In genomic region chr7:7201583-7202374, GRCh38 we compare ENCODE assay signal across 9 cellular contexts. TPM values are rescaled to one million over a fixed set of nuclear protein-coding genes. Genes with fewer than 3 reads are reported as not detected.
DNase-seq lines count a peak whose midpoint lies in the region; ATAC-seq and FAIRE-seq lines count a peak whose summit lies in the region.
"Had no signal": no experiment of that assay in that cellular context is flagged by ENCODE, and none has a peak within 500 bp of the region (broad histone marks: within the 10 kb centered on the region; RNA-seq: fewer than 3 reads in every experiment).

No MANE protein-coding gene starts in this region.

- H3K79me2 ChIP-seq in GM23248 (ENCODE audit: insufficient read depth), result peaks cover 100% of the 10 kb centered on the region
- peaks cover 91% of the 10 kb centered on the region for H3K79me2 ChIP-seq in Karpas-422 (ENCODE audit: low read length)

- DNase-seq in DMS153 (lab: John Stamatoyannopoulos, UW) (peak; percentile 31), DMS153 treated with DMSO at 0.1 percent for 48 hours (lab: John Stamatoyannopoulos, UW; ENCODE audit: unreplicated experiment) (no peak), RPMI8226 (peak; percentile 80), small intestine (peak; percentile 37), GM23248 (no peak), Karpas-422 (no peak)
- DNase-seq in central memory CD4-positive, alpha-beta T cell, result peak; percentile 49

- H3K4me1 ChIP-seq in small intestine (ENCODE audit: control insufficient read depth in 2 of 2, insufficient read depth in 1 of 2, low read depth in 1 of 2, low read length in 1 of 2) (peaks cover 0 to 2% of the 10 kb centered on the region in 2 donors), GM23248 (ENCODE audit: insufficient read depth) (no peaks in the 10 kb centered on the region), Karpas-422 (ENCODE audit: low read length) (peaks cover 5% of the 10 kb centered on the region; the same call in 1 of the 2 replicates)

- no peaks in the 10 kb centered on the region for H3K9me3 ChIP-seq in small intestine (ENCODE audit: control insufficient read depth, low read depth)
- H3K9me3 ChIP-seq in GM23248 (ENCODE audit: low read depth), result no peaks in the 10 kb centered on the region
- peaks cover 12% of the 10 kb centered on the region for H3K9me3 ChIP-seq in Karpas-422 (ENCODE audit: low read length)

- no peaks in the 10 kb centered on the region for H3F3A ChIP-seq in GM23248 (ENCODE audit: insufficient read depth)

- H3K27ac ChIP-seq in small intestine (ENCODE audit: low read depth in 1 of 2, low read length in 1 of 2) (peak overlapping the region; percentile 17 to 74), GM23248 (no peak overlapping the region), Karpas-422 (ENCODE audit: low read length) (no peak overlapping the region)
- H3K27ac ChIP-seq: 22Rv1 had no signal

- H3K27me3 ChIP-seq in small intestine (ENCODE audit: control insufficient read depth in 2 of 2, insufficient read depth in 2 of 2, low read length in 2 of 2) (no peaks in the 10 kb centered on the region), GM23248 (replicated peaks; ENCODE audit: insufficient read depth) (no peaks in the 10 kb centered on the region), Karpas-422 (ENCODE audit: low read length) (no peaks in the 10 kb centered on the region)

- 63 to 72% (median 66%) methylated on average over 15 of the region's 15 CpGs for WGBS in small intestine, 3 donors
- 71 to 72% methylated on average over 15 of the region's 15 CpGs for WGBS in GM23248 (ENCODE audit: low coverage in 1 of 2, low lambda C conversion rate in 2 of 2, missing lambda C conversion rate in 2 of 2), 2 experiments

- H3K36me3 ChIP-seq in small intestine (ENCODE audit: control insufficient read depth in 2 of 2, insufficient read depth in 2 of 2, low read length in 2 of 2) (no peaks in the 10 kb centered on the region), GM23248 (ENCODE audit: low read depth) (0 out of 2 replicates have a peak, but pooled peaks cover 3% of the 10 kb centered on the region), Karpas-422 (ENCODE audit: insufficient read depth, low read length) (peaks cover 28% of the 10 kb centered on the region)

- no peak overlapping the region for H3K4me3 ChIP-seq in small intestine (ENCODE audit: low read depth in 1 of 2, low read length in 2 of 2)
- H3K4me3 ChIP-seq in GM23248, result no peak overlapping the region
- no peak overlapping the region for H3K4me3 ChIP-seq in Karpas-422 (ENCODE audit: low read length)

- H3K9ac ChIP-seq in GM23248 (no peak overlapping the region), Karpas-422 (ENCODE audit: low read length) (no peak overlapping the region)

- peaks cover 7% of the 10 kb centered on the region; the same call in 1 of the 2 replicates for H4K20me1 ChIP-seq in GM23248 (ENCODE audit: insufficient read depth)
- no peaks in the 10 kb centered on the region for H4K20me1 ChIP-seq in Karpas-422 (ENCODE audit: insufficient read depth, low read depth, low read length)

- no peaks in the 10 kb centered on the region for H3K9me2 ChIP-seq in GM23248 (ENCODE audit: insufficient read depth)
- no peaks in the 10 kb centered on the region for H3K9me2 ChIP-seq in Karpas-422 (replicated peaks; ENCODE audit: insufficient read depth, low read length)

- FAIRE-seq in small intestine (lab: Jason Lieb, UNC), result no peak

- no peak overlapping the region for H3K4me2 ChIP-seq in GM23248 (ENCODE audit: unreplicated experiment)
- H3K4me2 ChIP-seq in Karpas-422 (ENCODE audit: low read depth, low read length, poor library complexity, severe bottlenecking), result no peak overlapping the region

- peak; percentile 95 for ATAC-seq in HG02938 (IDR thresholded peaks at IDR 0.05; ENCODE audit: unreplicated experiment)

- H2AFZ ChIP-seq in GM23248, result no peak overlapping the region
- H2AFZ ChIP-seq in Karpas-422 (ENCODE audit: low read length), result no peak overlapping the region

- in situ Hi-C loops in GM23248 (cut with MboI), result no loop called here

RNA-seq across cellular contexts. Expression of gene C1GALT1, which starts 19.4 kb away (rescaled TPM):
- polyA plus RNA-seq in small intestine (10 to 100 TPM in 2 of 3 donors, 1 to 10 TPM in 1; 10.0 to 17.5 (median 10.7) TPM), GM23248 (2016; fragmentation: Nextera tagmentation; extraction: Ambion mirVana) (75.2 and 79.0 TPM in 2 replicates)
- total RNA-seq in GM23248 (2014; rRNA removed; shearing (Covaris generic)), result 72.7 and 114 TPM in 2 replicates
- 36.7 and 54.1 TPM in 2 replicates for total RNA-seq in Karpas-422 (2014; rRNA removed; shearing (Covaris generic); ENCODE audit: low replicate concordance)

Comparison
In these comparisons a context has a peak if more than half of its experiments do, and no peak if none do; other contexts are left out.
1. DNase-seq: peak in DMS153 (single experiment), RPMI8226 (single experiment), central memory CD4-positive, alpha-beta T cell (single experiment) and small intestine (single experiment); none in DMS153 treated with DMSO at 0.1 percent for 48 hours (single experiment), GM23248 (single experiment) and Karpas-422 (single experiment).
2. H3K27ac ChIP-seq: peak in small intestine (2 of 2); none in GM23248 (single experiment) and Karpas-422 (single experiment).